Comparison of ENCODE assay signal across 19 cellular contexts in genomic region chrX:13620202-13620601, GRCh38. TPM values are rescaled to one million over a fixed set of nuclear protein-coding genes. Genes with fewer than 3 reads are reported as not detected.
DNase-seq lines count a peak whose midpoint lies in the region; ATAC-seq, FAIRE-seq and TF ChIP-seq lines count a peak whose summit lies in the region.
"Had no signal": no experiment of that assay in that cellular context is flagged by ENCODE, and none has a peak within 500 bp of the region (broad histone marks: within the 10 kb centered on the region; RNA-seq: fewer than 3 reads in every experiment).

No MANE protein-coding gene starts in this region.

- H3K27me3 Mint-ChIP-seq in T-cell: peaks cover 0 to 20% of the 10 kb centered on the region in 2 donors

- peak; percentile 59 for FAIRE-seq in GM18507 (lab: Jason Lieb, UNC)
- FAIRE-seq: G401.6 had no signal

- no peaks in the 10 kb centered on the region for H3K79me2 ChIP-seq in PC-3 (ENCODE audit: low read length)

- H3K4me1 Mint-ChIP-seq in T-cell: peaks cover 0 to 3% (median 0%) of the 10 kb centered on the region in 3 donors

- no peak overlapping the region for H3K27ac Mint-ChIP-seq in T-cell

- H3K9ac ChIP-seq in NT2/D1 (ENCODE audit: insufficient read length, low read depth): no peak overlapping the region
- H3K9ac ChIP-seq in PC-3 (ENCODE audit: low read length): no peak overlapping the region

- no peaks in the 10 kb centered on the region for H3K36me3 Mint-ChIP-seq in T-cell

- no peak for TF ChIP-seq CTCF in PC-3 (conservative IDR thresholded peaks at IDR 0.05; ENCODE audit: low read depth, low read length)

- H3K9me3 ChIP-seq in NT2/D1 (ENCODE audit: insufficient read depth, low read length): peaks cover 17% of the 10 kb centered on the region; the same call in 1 of the 2 replicates
- H3K9me3 ChIP-seq in PC-3 (ENCODE audit: low read length): no peaks in the 10 kb centered on the region
- H3K9me3 ChIP-seq: Caco-2 had no signal

- intact Hi-C loops in PC-3 (cut with micrococcal nuclease): no loop called here

- CTCF ChIA-PET in T-cell (lab: Charles Lee): no interaction called here
- CTCF ChIA-PET in PC-3 (lab: Charles Lee): no interaction called here

- no peak overlapping the region for H3K4me3 Mint-ChIP-seq in T-cell

- no peak overlapping the region for H3K27ac ChIP-seq in PC-3 (ENCODE audit: low read length)

- no peaks in the 10 kb centered on the region for H3K9me2 ChIP-seq in PC-3 (replicated peaks; ENCODE audit: low read length)

- no peak for DNase-seq in GM18507 (ENCODE audit: extremely low spot score, insufficient read length, low read depth)
- peak; percentile 50 for DNase-seq in NT2/D1 (ENCODE audit: low read depth, low spot score)
- DNase-seq in iPS DF 4.7 (ENCODE audit: extremely low read depth, low spot score): peak; percentile 19
- no peak for DNase-seq in T-cell
- DNase-seq in NCI-H1417 (lab: John Stamatoyannopoulos, UW): no peak
- DNase-seq in PC-3: no peak
- no peak for DNase-seq in islet precursor cell
- DNase-seq: AML-193, Caco-2, GOT3, Karpas-422, MM.1S, NCI-H1105, NCI-H187, NCI-H446, NCI-H774, SIG-M5 had no signal

- POLR2A ChIA-PET in T-cell (lab: Charles Lee) (no interaction called here), PC-3 (lab: Charles Lee; ENCODE audit: unreplicated experiment) (no interaction called here)

- H3K36me3 ChIP-seq in NT2/D1 (ENCODE audit: insufficient read depth, insufficient read length, low read length) (no peaks in the 10 kb centered on the region), PC-3 (ENCODE audit: low read depth, low read length) (no peaks in the 10 kb centered on the region)

- peaks cover 4% of the 10 kb centered on the region for H3K4me1 ChIP-seq in NT2/D1 (ENCODE audit: insufficient read depth, insufficient read length)
- no peaks in the 10 kb centered on the region for H3K4me1 ChIP-seq in PC-3 (ENCODE audit: insufficient read depth, low read length)
- H3K4me1 ChIP-seq: Caco-2 had no signal

- no peaks in the 10 kb centered on the region for H3K9me3 Mint-ChIP-seq in T-cell

- peak; percentile 71 for ATAC-seq in GM21619 (IDR thresholded peaks at IDR 0.05; ENCODE audit: unreplicated experiment)
- ATAC-seq in T-cell (replicated peaks in 1 of 4): no peak
- no peak for ATAC-seq in PC-3

- H3K4me3 ChIP-seq in NT2/D1 (ENCODE audit: insufficient read length, low read depth) (no peak overlapping the region), PC-3 (ENCODE audit: low read length) (no peak overlapping the region)

- H3K4me2 ChIP-seq in PC-3 (ENCODE audit: low read length): no peak overlapping the region

- no peaks in the 10 kb centered on the region for H3F3A ChIP-seq in PC-3 (ENCODE audit: low read length, unreplicated experiment)

- no TSS peak for BruUV-seq in PC-3 (replicated peaks; lab: Mats Ljungman, UMichigan)

- H3K27me3 ChIP-seq in NT2/D1 (ENCODE audit: insufficient read depth, insufficient read length) (no peaks in the 10 kb centered on the region), PC-3 (ENCODE audit: low read length) (peaks cover 13% of the 10 kb centered on the region)

- H4K20me1 ChIP-seq in PC-3 (ENCODE audit: low read length): no peaks in the 10 kb centered on the region

- H2AFZ ChIP-seq in PC-3 (ENCODE audit: low read length): no peak overlapping the region

RNA-seq across cellular contexts. Expression of gene TCEANC, which starts 32.7 kb away (rescaled TPM):
- total RNA-seq in T-cell (10 to 100 TPM in 1 of 5 donors, 1 to 10 TPM in 4; 8.0 to 12.8 (median 9.5) TPM), PC-3 (2014; rRNA removed) (0.62 and 0.69 TPM in 2 replicates)

RNA-seq across cellular contexts. Expression of gene EGFL6, which starts 50.8 kb away (rescaled TPM):
- total RNA-seq in T-cell: under 1 TPM in 2 of 5 donors, not detected in 3; 0.09 to 0.26 TPM
- total RNA-seq in PC-3 (2014; rRNA removed): not detected in 2 replicates

Comparison
In these comparisons a context has a peak if more than half of its experiments do, and no peak if none do; other contexts are left out.
1. DNase-seq: peak in NT2/D1 (single experiment) and iPS DF 4.7 (single experiment); none in GM18507 (single experiment), T-cell (0 of 34), NCI-H1417 (0 of 3), PC-3 (single experiment) and islet precursor cell (single experiment).